21 cellular contexts compared by ENCODE assay signal in the genomic region with DNA sequence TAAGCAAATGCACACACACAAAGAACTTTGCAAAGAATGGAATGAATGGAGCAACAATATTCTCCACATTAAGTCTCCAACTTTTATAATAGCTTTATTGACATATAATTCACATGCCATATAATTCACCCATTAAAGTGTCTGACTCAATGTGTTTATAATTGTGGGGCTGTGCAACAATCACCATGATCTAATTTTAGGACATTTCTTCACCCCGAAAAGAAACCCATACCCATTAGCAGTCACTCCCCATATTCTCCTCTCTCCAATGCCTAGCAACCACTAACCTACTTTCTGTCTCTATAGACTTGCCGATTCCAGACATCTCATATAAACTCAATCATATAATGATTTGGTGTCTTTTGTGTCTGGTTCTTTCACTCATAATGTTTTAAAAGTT.
"Had no signal": no experiment of that assay in that cellular context is flagged by ENCODE, and none has a peak within 500 bp of the region (broad histone marks: within the 10 kb centered on the region; RNA-seq: fewer than 3 reads in every experiment).

No MANE protein-coding gene starts in this region.

- H3K27ac ChIP-seq: coronary artery, foreskin keratinocyte, ovary, tibial nerve, upper lobe of right lung had no signal

- H3K9me3 ChIP-seq: ovary, testis, tibial nerve, upper lobe of right lung had no signal

- H3K36me3 ChIP-seq: ovary, tibial nerve, upper lobe of right lung had no signal

- H2AFZ ChIP-seq: hepatocyte had no signal

- H3K9me3 Mint-ChIP-seq: endodermal cell, neural crest cell had no signal

- H3K27me3 Mint-ChIP-seq: naive thymus-derived CD4-positive, alpha-beta T cell had no signal

- H3K4me3 ChIP-seq: coronary artery, hepatocyte, lung, ovary, testis, tibial nerve, upper lobe of right lung had no signal

- ATAC-seq: foreskin keratinocyte; left cardiac atrium; left ventricle myocardium superior; naive thymus-derived CD4-positive, alpha-beta T cell; sciatic nerve; upper lobe of right lung had no signal

- H3K27me3 ChIP-seq: foreskin keratinocyte, hepatocyte, ovary, testis, tibial nerve, upper lobe of right lung had no signal

- DNase-seq: effector CD4-positive, alpha-beta T cell; endodermal cell; erythroblast; foreskin keratinocyte; head of caudate nucleus; kidney; left cardiac atrium; left ventricle myocardium superior; mesendoderm; naive thymus-derived CD4-positive, alpha-beta T cell; ovary; stimulated activated CD4-positive, alpha-beta T cell treated with anti-CD3 and anti-CD28 coated beads, Interleukin-2, amount 100 ng/mL, for 24 hours; stimulated activated naive CD4-positive, alpha-beta T cell treated with Interleukin-2 at 50 U/mL for 16 hours; testis; upper lobe of right lung had no signal

- H3K4me3 Mint-ChIP-seq: endodermal cell, neural crest cell had no signal
